In genomic region chr4:91840359-91840758, GRCh38 we compare ENCODE assay signal across 22 cellular contexts.
DNase-seq lines count a peak whose midpoint lies in the region; ATAC-seq and TF ChIP-seq lines count a peak whose summit lies in the region.
"Had no signal": no experiment of that assay in that cellular context is flagged by ENCODE, and none has a peak within 500 bp of the region (broad histone marks: within the 10 kb centered on the region; RNA-seq: fewer than 3 reads in every experiment).

No MANE protein-coding gene starts in this region.

- H3K4me1 ChIP-seq in hepatocyte (ENCODE audit: insufficient read depth) (peaks cover 12% of the 10 kb centered on the region), ovary (ENCODE audit: insufficient read depth) (no peaks in the 10 kb centered on the region), trophoblast cell (ENCODE audit: control insufficient read depth in 1 of 2, insufficient read depth in 2 of 2, low read length in 2 of 2) (no peaks in the 10 kb centered on the region)
- H3K4me1 ChIP-seq: colonic mucosa, heart right ventricle, neural progenitor cell, spleen, stomach, transverse colon had no signal

- no peak for ATAC-seq in GM18868 (IDR thresholded peaks at IDR 0.05; ENCODE audit: unreplicated experiment)
- ATAC-seq: heart right ventricle had no signal

- H3K18ac ChIP-seq in trophoblast cell (ENCODE audit: low read length): no peak overlapping the region

- H2BK5ac ChIP-seq in trophoblast cell (ENCODE audit: low read depth, low read length, poor library complexity): no peak overlapping the region

- no peak overlapping the region for H2BK12ac ChIP-seq in trophoblast cell (ENCODE audit: low read length)

- no peak overlapping the region for H2AFZ ChIP-seq in hepatocyte
- no peak overlapping the region for H2AFZ ChIP-seq in trophoblast cell (ENCODE audit: insufficient read depth, low read length, poor library complexity)
- H2AFZ ChIP-seq: neural progenitor cell had no signal

- H3K4me2 ChIP-seq in hepatocyte: peak overlapping the region; percentile 34
- no peak overlapping the region for H3K4me2 ChIP-seq in trophoblast cell (ENCODE audit: low read length)
- H3K4me2 ChIP-seq: neural progenitor cell had no signal

- H3K9me2 ChIP-seq in hepatocyte (replicated peaks; ENCODE audit: insufficient read depth): no peaks in the 10 kb centered on the region

- H3K9me3 ChIP-seq in hepatocyte (ENCODE audit: low read depth): no peaks in the 10 kb centered on the region
- no peaks in the 10 kb centered on the region for H3K9me3 ChIP-seq in ovary
- no peaks in the 10 kb centered on the region for H3K9me3 ChIP-seq in trophoblast cell (ENCODE audit: insufficient read depth, low read depth, low read length)
- no peaks in the 10 kb centered on the region for H3K9me3 ChIP-seq in WERI-Rb-1 (ENCODE audit: severe bottlenecking)
- H3K9me3 ChIP-seq: colonic mucosa, stomach, transverse colon had no signal

- H3K4me3 ChIP-seq in hepatocyte (no peak overlapping the region), ovary (no peak overlapping the region), trophoblast cell (ENCODE audit: low read depth, low read length) (no peak overlapping the region), WERI-Rb-1 (ENCODE audit: low read depth, low read length) (no peak overlapping the region)
- H3K4me3 ChIP-seq: colonic mucosa, heart right ventricle, lung, neural progenitor cell, spleen, stomach, transverse colon had no signal

- no peak overlapping the region for H2BK120ac ChIP-seq in trophoblast cell (ENCODE audit: insufficient read depth, low read length, poor library complexity)

- TF ChIP-seq CTCF in hepatocyte (IDR thresholded peaks at IDR 0.05; ENCODE audit: poor library complexity) (no peak), ovary (IDR thresholded peaks at IDR 0.05) (no peak), WERI-Rb-1 (IDR thresholded peaks at IDR 0.05; ENCODE audit: low read depth, low read length) (no peak)

- no peak overlapping the region for H3K23ac ChIP-seq in trophoblast cell (ENCODE audit: low read length)

- H3K4ac ChIP-seq in trophoblast cell (ENCODE audit: low read depth, low read length): no peak overlapping the region

- H3K36me3 ChIP-seq in hepatocyte (replicated peaks; ENCODE audit: insufficient read depth, low read depth) (no peaks in the 10 kb centered on the region), ovary (no peaks in the 10 kb centered on the region), trophoblast cell (ENCODE audit: control insufficient read depth in 1 of 2, insufficient read depth in 2 of 2, low read length in 2 of 2) (no peaks in the 10 kb centered on the region), WERI-Rb-1 (no peaks in the 10 kb centered on the region)
- H3K36me3 ChIP-seq: brain microvascular endothelial cell, colonic mucosa, heart right ventricle, neural progenitor cell, spleen, stomach, transverse colon had no signal

- no peak overlapping the region for H4K8ac ChIP-seq in trophoblast cell (ENCODE audit: low read depth, low read length)

- no peaks in the 10 kb centered on the region for H4K20me1 ChIP-seq in hepatocyte (ENCODE audit: insufficient read depth, poor library complexity, severe bottlenecking)

- 12% methylated on average over 2 of the region's 2 CpGs for WGBS in hepatocyte (ENCODE audit: low lambda C conversion rate, missing lambda C conversion rate)
- 49 to 66% (median 52%) methylated on average over 2 of the region's 2 CpGs for WGBS in ovary, 3 donors
- WGBS in trophoblast cell (ENCODE audit: extremely low coverage, insufficient coverage, insufficient read length): no CpG with 5 or more reads among the region's 2 CpGs

- H3K79me2 ChIP-seq in hepatocyte: no peaks in the 10 kb centered on the region
- no peaks in the 10 kb centered on the region for H3K79me2 ChIP-seq in trophoblast cell (ENCODE audit: control insufficient read depth, insufficient read depth, low read length, poor library complexity)

- H3K27ac ChIP-seq in hepatocyte (peak overlapping the region; percentile 19), ovary (no peak overlapping the region), trophoblast cell (ENCODE audit: low read depth, low read length) (no peak overlapping the region), WERI-Rb-1 (no peak overlapping the region)
- H3K27ac ChIP-seq: brain microvascular endothelial cell, colonic mucosa, heart right ventricle, neural progenitor cell, spleen, stomach, transverse colon had no signal

- no peaks in the 10 kb centered on the region for H3K79me1 ChIP-seq in trophoblast cell (ENCODE audit: low read length)

- no peak for TF ChIP-seq EP300 in ovary (IDR thresholded peaks at IDR 0.05)

- intact Hi-C loops in ovary (cut with DNase I): no loop called here

- no peak overlapping the region for H3K9ac ChIP-seq in trophoblast cell (ENCODE audit: low read length)
- H3K9ac ChIP-seq: neural progenitor cell had no signal

- H3K27me3 ChIP-seq in hepatocyte (no peaks in the 10 kb centered on the region), ovary (no peaks in the 10 kb centered on the region), trophoblast cell (ENCODE audit: insufficient read depth, low read length) (no peaks in the 10 kb centered on the region), WERI-Rb-1 (ENCODE audit: insufficient read depth, low read depth, severe bottlenecking) (no peaks in the 10 kb centered on the region)
- H3K27me3 ChIP-seq: brain microvascular endothelial cell, colonic mucosa, heart right ventricle, neural progenitor cell, spleen, stomach, transverse colon had no signal

- H2AK5ac ChIP-seq in trophoblast cell (ENCODE audit: low read length): no peak overlapping the region

- peak; percentile 84 for DNase-seq in DMS 273 (lab: John Stamatoyannopoulos, UW; ENCODE audit: unreplicated experiment)
- DNase-seq in HuH-7 (ENCODE audit: low spot score): peak; percentile 12
- peak; percentile 83 for DNase-seq in NCI-H510A treated with DMSO at 0.1 percent for 48 hours (lab: John Stamatoyannopoulos, UW)
- DNase-seq in hepatocyte (ENCODE audit: low spot score): peak; percentile 46
- DNase-seq in ovary: no peak
- no peak for DNase-seq in trophoblast cell
- no peak for DNase-seq in WERI-Rb-1
- DNase-seq: activated CD4-positive, alpha-beta T cell treated with anti-CD3 and anti-CD28 coated beads, Interleukin-2, amount 10 ng/mL, durations not matched to agents 24 days and 14 days; brain microvascular endothelial cell; CD4-positive, alpha-beta T cell; colonic mucosa; DND-41; GOT3; heart right ventricle; spleen; stimulated activated CD4-positive, alpha-beta T cell treated with anti-CD3 and anti-CD28 coated beads, Interleukin-4, amount 100 ng/mL, for 4 hours; stomach; SW 1271; transverse colon had no signal

- no peak overlapping the region for H4K12ac ChIP-seq in trophoblast cell (ENCODE audit: low read depth, low read length)

- TF ChIP-seq POLR2A in ovary (IDR thresholded peaks at IDR 0.05): no peak

- H3K14ac ChIP-seq in trophoblast cell (ENCODE audit: low read length): no peak overlapping the region

- no peak overlapping the region for H4K91ac ChIP-seq in trophoblast cell (ENCODE audit: low read depth, low read length)

Comparison
In these comparisons a context has a peak if more than half of its experiments do, and no peak if none do; other contexts are left out.
1. DNase-seq: peak in DMS 273 (single experiment), HuH-7 (single experiment), NCI-H510A treated with DMSO at 0.1 percent for 48 hours (single experiment) and hepatocyte (single experiment); none in ovary (0 of 5), trophoblast cell (0 of 2) and WERI-Rb-1 (single experiment).